In the genomic region with DNA sequence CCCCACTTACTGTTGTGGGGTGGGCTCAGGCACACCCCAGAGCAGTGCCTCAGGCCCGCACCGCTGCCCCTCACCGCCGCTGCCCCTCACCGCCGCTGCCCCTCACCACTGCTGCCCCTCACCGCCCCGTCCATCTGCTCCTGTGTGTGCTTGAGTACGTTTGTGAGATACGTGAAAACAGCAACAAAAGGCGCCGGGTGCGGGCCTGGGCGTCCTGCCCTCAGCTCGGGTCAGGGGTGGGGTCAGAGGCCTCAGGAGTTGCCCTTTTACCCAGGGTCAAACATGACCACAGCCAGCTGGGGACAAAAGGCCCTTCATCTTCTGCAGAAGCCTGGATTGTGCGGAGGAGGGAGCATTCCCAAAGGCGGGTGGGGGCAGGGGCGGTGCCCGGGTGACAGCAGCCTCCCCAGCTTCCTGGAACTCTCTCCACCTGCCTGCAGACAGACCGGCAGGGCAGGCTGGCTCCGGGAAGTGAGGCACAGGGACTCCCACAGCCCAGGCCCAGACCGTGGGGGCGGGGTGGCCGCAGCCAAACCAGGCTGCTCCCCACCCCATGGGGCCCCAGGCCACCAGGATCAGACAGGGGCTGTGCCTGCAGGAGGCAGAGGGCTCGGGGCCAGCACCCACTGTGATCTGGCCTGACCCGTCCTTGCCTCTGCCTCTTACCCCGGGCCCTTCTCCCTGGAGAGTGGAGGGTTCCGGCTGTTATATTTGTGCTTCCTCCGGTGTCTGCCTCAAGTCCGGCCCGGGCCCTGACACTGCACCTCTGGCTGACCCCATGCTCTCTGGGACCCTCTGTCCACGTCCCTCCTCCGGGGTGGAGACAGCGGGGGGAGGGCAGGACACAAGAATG, we compare ENCODE assay signal across 1 cellular context.
TF ChIP-seq lines count a peak whose summit lies in the region.

No MANE protein-coding gene starts in this region.

TF ChIP-seq in HEK293, 187 proteins besides CTCF, POLR2A, EP300 and RAD21 (continued from another document):
- TF ChIP-seq, protein P1, sequence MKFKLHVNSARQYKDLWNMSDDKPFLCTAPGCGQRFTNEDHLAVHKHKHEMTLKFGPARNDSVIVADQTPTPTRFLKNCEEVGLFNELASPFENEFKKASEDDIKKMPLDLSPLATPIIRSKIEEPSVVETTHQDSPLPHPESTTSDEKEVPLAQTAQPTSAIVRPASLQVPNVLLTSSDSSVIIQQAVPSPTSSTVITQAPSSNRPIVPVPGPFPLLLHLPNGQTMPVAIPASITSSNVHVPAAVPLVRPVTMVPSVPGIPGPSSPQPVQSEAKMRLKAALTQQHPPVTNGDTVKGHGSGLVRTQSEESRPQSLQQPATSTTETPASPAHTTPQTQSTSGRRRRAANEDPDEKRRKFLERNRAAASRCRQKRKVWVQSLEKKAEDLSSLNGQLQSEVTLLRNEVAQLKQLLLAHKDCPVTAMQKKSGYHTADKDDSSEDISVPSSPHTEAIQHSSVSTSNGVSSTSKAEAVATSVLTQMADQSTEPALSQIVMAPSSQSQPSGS (tag by site-specific recombination; IDR thresholded peaks at IDR 0.05; ENCODE audit: low read depth): no peak
- no peak; the same call in 1 of the 2 replicates for TF ChIP-seq ZNF341 (tag by site-specific recombination; IDR thresholded peaks at IDR 0.05; ENCODE audit: low read depth)
- TF ChIP-seq SETDB1 (IDR thresholded peaks at IDR 0.05; ENCODE audit: insufficient read length, low read length): no peak
- TF ChIP-seq, protein P2, sequence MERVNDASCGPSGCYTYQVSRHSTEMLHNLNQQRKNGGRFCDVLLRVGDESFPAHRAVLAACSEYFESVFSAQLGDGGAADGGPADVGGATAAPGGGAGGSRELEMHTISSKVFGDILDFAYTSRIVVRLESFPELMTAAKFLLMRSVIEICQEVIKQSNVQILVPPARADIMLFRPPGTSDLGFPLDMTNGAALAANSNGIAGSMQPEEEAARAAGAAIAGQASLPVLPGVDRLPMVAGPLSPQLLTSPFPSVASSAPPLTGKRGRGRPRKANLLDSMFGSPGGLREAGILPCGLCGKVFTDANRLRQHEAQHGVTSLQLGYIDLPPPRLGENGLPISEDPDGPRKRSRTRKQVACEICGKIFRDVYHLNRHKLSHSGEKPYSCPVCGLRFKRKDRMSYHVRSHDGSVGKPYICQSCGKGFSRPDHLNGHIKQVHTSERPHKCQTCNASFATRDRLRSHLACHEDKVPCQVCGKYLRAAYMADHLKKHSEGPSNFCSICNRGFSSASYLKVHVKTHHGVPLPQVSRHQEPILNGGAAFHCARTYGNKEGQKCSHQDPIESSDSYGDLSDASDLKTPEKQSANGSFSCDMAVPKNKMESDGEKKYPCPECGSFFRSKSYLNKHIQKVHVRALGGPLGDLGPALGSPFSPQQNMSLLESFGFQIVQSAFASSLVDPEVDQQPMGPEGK (tag by site-specific recombination; IDR thresholded peaks at IDR 0.05): peak; percentile 44
- TF ChIP-seq ZNF670 (tag by site-specific recombination; IDR thresholded peaks at IDR 0.05; ENCODE audit: low read depth): no peak
- TF ChIP-seq ZSCAN23 (tag by site-specific recombination; IDR thresholded peaks at IDR 0.05): no peak
- no peak for TF ChIP-seq ZNF610 (tag by site-specific recombination; IDR thresholded peaks at IDR 0.05; ENCODE audit: borderline replicate concordance)
- TF ChIP-seq ZNF548 (tag by site-specific recombination; IDR thresholded peaks at IDR 0.05): no peak
- TF ChIP-seq ZBTB20 (tag by site-specific recombination; IDR thresholded peaks at IDR 0.05): peak; percentile 47; the same call in 1 of the 2 replicates
- no peak for TF ChIP-seq ZFP69B (tag by site-specific recombination; IDR thresholded peaks at IDR 0.05)
- no peak for TF ChIP-seq ZXDB (tag by site-specific recombination; IDR thresholded peaks at IDR 0.05)
- no peak for TF ChIP-seq ZNF157 (tag by site-specific recombination; IDR thresholded peaks at IDR 0.05)
- TF ChIP-seq SP2 (tag by site-specific recombination; IDR thresholded peaks at IDR 0.05): peak; percentile 15; the same call in 1 of the 2 replicates
- TF ChIP-seq ZNF140 (tag by site-specific recombination; IDR thresholded peaks at IDR 0.05): no peak
- no peak for TF ChIP-seq ZNF521 (tag by site-specific recombination; IDR thresholded peaks at IDR 0.05)
- TF ChIP-seq GLI4 (tag by site-specific recombination; IDR thresholded peaks at IDR 0.05): no peak
- no peak for TF ChIP-seq ZNF843 (tag by site-specific recombination; IDR thresholded peaks at IDR 0.05)
- no peak for TF ChIP-seq BCL11A (tag by site-specific recombination; IDR thresholded peaks at IDR 0.05; ENCODE audit: low read depth)
- TF ChIP-seq, protein P3, sequence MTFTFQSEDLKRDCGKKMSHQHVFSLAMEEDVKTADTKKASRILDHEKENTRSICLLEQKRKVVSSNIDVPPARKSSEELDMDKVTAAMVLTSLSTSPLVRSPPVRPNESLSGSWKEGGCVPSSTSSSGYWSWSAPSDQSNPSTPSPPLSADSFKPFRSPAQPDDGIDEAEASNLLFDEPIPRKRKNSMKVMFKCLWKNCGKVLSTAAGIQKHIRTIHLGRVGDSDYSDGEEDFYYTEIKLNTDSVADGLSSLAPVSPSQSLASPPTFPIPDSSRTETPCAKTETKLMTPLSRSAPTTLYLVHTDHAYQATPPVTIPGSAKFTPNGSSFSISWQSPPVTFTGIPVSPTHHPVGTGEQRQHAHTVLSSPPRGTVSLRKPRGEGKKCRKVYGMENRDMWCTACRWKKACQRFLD (tag by site-specific recombination; IDR thresholded peaks at IDR 0.05): no peak
- no peak for TF ChIP-seq ZNF350 (tag by site-specific recombination; IDR thresholded peaks at IDR 0.05)
- TF ChIP-seq ZNF423 (tag by site-specific recombination; IDR thresholded peaks at IDR 0.05): no peak
- TF ChIP-seq ZNF24 (tag by site-specific recombination; IDR thresholded peaks at IDR 0.05): no peak
- TF ChIP-seq, protein P4, sequence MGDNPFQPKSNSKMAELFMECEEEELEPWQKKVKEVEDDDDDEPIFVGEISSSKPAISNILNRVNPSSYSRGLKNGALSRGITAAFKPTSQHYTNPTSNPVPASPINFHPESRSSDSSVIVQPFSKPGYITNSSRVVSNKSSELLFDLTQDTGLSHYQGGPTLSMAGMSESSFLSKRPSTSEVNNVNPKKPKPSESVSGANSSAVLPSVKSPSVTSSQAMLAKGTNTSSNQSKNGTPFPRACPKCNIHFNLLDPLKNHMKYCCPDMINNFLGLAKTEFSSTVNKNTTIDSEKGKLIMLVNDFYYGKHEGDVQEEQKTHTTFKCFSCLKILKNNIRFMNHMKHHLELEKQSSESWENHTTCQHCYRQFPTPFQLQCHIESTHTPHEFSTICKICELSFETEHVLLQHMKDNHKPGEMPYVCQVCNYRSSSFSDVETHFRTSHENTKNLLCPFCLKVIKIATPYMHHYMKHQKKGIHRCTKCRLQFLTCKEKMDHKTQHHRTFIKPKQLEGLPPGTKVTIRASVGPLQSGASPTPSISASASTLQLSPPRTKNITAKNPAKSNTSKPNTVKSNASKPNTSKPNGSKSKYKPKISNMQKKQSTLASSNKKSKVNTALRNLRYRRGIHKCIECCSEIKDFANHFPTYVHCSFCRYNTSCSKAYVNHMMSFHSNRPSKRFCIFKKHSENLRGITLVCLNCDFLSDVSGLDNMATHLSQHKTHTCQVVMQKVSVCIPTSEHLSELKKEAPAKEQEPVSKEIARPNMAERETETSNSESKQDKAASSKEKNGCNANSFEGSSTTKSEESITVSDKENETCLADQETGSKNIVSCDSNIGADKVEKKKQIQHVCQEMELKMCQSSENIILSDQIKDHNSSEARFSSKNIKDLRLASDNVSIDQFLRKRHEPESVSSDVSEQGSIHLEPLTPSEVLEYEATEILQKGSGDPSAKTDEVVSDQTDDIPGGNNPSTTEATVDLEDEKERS (tag by site-specific recombination; IDR thresholded peaks at IDR 0.05): no peak
- TF ChIP-seq FEZF1 (tag by site-specific recombination; IDR thresholded peaks at IDR 0.05): no peak
- TF ChIP-seq, protein P5, sequence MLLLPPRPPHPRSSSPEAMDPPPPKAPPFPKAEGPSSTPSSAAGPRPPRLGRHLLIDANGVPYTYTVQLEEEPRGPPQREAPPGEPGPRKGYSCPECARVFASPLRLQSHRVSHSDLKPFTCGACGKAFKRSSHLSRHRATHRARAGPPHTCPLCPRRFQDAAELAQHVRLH (tag by site-specific recombination; IDR thresholded peaks at IDR 0.05): no peak
- TF ChIP-seq REPIN1 (tag by site-specific recombination; IDR thresholded peaks at IDR 0.05; ENCODE audit: low read depth): no peak
- no peak for TF ChIP-seq ZNF529 (tag by site-specific recombination; IDR thresholded peaks at IDR 0.05; ENCODE audit: insufficient replicate concordance)
- TF ChIP-seq GLIS1 (tag by site-specific recombination; IDR thresholded peaks at IDR 0.05): peak; percentile 66
- TF ChIP-seq, protein P6, sequence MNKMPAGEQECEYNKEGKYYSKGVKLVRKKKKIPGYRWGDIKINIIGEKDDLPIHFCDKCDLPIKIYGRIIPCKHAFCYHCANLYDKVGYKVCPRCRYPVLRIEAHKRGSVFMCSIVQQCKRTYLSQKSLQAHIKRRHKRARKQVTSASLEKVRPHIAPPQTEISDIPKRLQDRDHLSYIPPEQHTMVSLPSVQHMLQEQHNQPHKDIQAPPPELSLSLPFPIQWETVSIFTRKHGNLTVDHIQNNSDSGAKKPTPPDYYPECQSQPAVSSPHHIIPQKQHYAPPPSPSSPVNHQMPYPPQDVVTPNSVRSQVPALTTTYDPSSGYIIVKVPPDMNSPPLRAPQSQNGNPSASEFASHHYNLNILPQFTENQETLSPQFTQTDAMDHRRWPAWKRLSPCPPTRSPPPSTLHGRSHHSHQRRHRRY (tag by site-specific recombination; IDR thresholded peaks at IDR 0.05): no peak
- no peak for TF ChIP-seq ZNF501 (tag by site-specific recombination; IDR thresholded peaks at IDR 0.05)
- TF ChIP-seq OSR2 (tag by site-specific recombination; IDR thresholded peaks at IDR 0.05): no peak
- TF ChIP-seq ZNF16 (tag by site-specific recombination; IDR thresholded peaks at IDR 0.05; ENCODE audit: low read depth): no peak
- TF ChIP-seq, protein P7, sequence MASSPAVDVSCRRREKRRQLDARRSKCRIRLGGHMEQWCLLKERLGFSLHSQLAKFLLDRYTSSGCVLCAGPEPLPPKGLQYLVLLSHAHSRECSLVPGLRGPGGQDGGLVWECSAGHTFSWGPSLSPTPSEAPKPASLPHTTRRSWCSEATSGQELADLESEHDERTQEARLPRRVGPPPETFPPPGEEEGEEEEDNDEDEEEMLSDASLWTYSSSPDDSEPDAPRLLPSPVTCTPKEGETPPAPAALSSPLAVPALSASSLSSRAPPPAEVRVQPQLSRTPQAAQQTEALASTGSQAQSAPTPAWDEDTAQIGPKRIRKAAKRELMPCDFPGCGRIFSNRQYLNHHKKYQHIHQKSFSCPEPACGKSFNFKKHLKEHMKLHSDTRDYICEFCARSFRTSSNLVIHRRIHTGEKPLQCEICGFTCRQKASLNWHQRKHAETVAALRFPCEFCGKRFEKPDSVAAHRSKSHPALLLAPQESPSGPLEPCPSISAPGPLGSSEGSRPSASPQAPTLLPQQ (tag by site-specific recombination; IDR thresholded peaks at IDR 0.05): no peak
- TF ChIP-seq EGR2 (tag by site-specific recombination; IDR thresholded peaks at IDR 0.05; ENCODE audit: low read depth): peak; percentile 70
- no peak for TF ChIP-seq ZNF274 (IDR thresholded peaks at IDR 0.05; ENCODE audit: low read length)
- no peak for TF ChIP-seq ZNF274 (tag by site-specific recombination; IDR thresholded peaks at IDR 0.05; ENCODE audit: borderline replicate concordance)
